In the genomic region with DNA sequence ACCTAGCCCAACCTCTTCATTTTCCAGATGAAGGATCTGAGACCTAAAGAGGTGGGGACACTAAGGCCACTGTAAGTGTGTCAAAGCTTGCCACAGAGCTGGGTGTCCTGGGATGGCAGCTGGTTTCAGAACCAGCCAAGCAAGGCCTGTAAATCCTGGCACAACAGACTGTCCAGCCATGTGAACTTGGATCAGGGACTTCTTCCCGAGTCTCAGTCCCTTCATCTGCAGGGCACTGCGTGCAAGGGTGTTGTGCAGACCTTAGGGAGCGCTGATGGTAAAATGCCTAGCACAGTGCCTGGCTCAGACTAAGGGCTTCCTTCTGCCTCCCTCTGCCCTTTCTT, we compare ENCODE assay signal across 10 cellular contexts.
DNase-seq lines count a peak whose midpoint lies in the region; ATAC-seq and TF ChIP-seq lines count a peak whose summit lies in the region.
"Had no signal": no experiment of that assay in that cellular context is flagged by ENCODE, and none has a peak within 500 bp of the region (broad histone marks: within the 10 kb centered on the region; RNA-seq: fewer than 3 reads in every experiment).

No MANE protein-coding gene starts in this region.

- no peak overlapping the region for H3K9ac ChIP-seq in BLaER1 treated with 17β-estradiol and CSF1 and Interleukin-3, amounts not matched to agents 10 nM and 100 nM
- H3K9ac ChIP-seq in mammary epithelial cell (ENCODE audit: insufficient read depth, low read length) (peak overlapping the region; percentile 7), smooth muscle cell (ENCODE audit: low read depth) (peak overlapping the region; percentile 85)

- H4K20me1 ChIP-seq in BLaER1 treated with 17β-estradiol and CSF1 and Interleukin-3, amounts not matched to agents 10 nM and 100 nM, result no peaks in the 10 kb centered on the region
- no peaks in the 10 kb centered on the region for H4K20me1 ChIP-seq in mammary epithelial cell (ENCODE audit: insufficient read depth, low read length)
- no peaks in the 10 kb centered on the region for H4K20me1 ChIP-seq in smooth muscle cell (ENCODE audit: low read depth)

- no peak overlapping the region for H3K4me3 ChIP-seq in BLaER1 treated with 17β-estradiol and CSF1 and Interleukin-3, amounts not matched to agents 10 nM and 100 nM
- no peak overlapping the region for H3K4me3 ChIP-seq in mammary epithelial cell (replicated peaks in 1 of 3; ENCODE audit: insufficient read depth in 1 of 3, low read depth in 2 of 3, low read length in 3 of 3)
- no peak overlapping the region for H3K4me3 ChIP-seq in left lung
- no peak overlapping the region for H3K4me3 ChIP-seq in smooth muscle cell

- peaks cover 7% of the 10 kb centered on the region for H3K9me3 Mint-ChIP-seq in osteocyte (ENCODE audit: unreplicated experiment)
- H3K9me3 Mint-ChIP-seq: activated naive CD4-positive, alpha-beta T cell treated with anti-CD3 and anti-CD28 coated beads, Interleukin-2, amount 10 ng/mL, durations not matched to agents 7 days and 5 days had no signal

- BruUV-seq in mammary epithelial cell (replicated peaks; lab: Mats Ljungman, UMichigan), result no TSS peak

- no peak overlapping the region for H3K27ac Mint-ChIP-seq in osteocyte (ENCODE audit: unreplicated experiment)
- H3K27ac Mint-ChIP-seq: activated naive CD4-positive, alpha-beta T cell treated with anti-CD3 and anti-CD28 coated beads, Interleukin-2, amount 10 ng/mL, durations not matched to agents 7 days and 5 days had no signal

- in situ Hi-C loops in mammary epithelial cell (cut with MboI; ENCODE audit: low sequenced_read_pairs in 2 of 2), result no loop called here

- H3K36me3 ChIP-seq in BLaER1 treated with 17β-estradiol and CSF1 and Interleukin-3, amounts not matched to agents 10 nM and 100 nM, result no peaks in the 10 kb centered on the region
- H3K36me3 ChIP-seq in mammary epithelial cell (ENCODE audit: insufficient read depth, low read length) (no peaks in the 10 kb centered on the region), left lung (no peaks in the 10 kb centered on the region), smooth muscle cell (ENCODE audit: low read depth) (no peaks in the 10 kb centered on the region)

- peaks cover 0 to 9% (median 0%) of the 10 kb centered on the region in 11 experiments; a peak in 4 of 22 replicates for H3K9me3 ChIP-seq in BLaER1 treated with 17β-estradiol and CSF1 and Interleukin-3, amounts not matched to agents 10 nM and 100 nM (replicated peaks in 1 of 11)
- peaks cover 9% of the 10 kb centered on the region for H3K9me3 ChIP-seq in mammary epithelial cell (replicated peaks; ENCODE audit: insufficient read depth, low read length)
- H3K9me3 ChIP-seq in left lung, result peaks cover 0 to 7% of the 10 kb centered on the region in 2 donors
- H3K9me3 ChIP-seq in smooth muscle cell (replicated peaks; ENCODE audit: low read depth), result no peaks in the 10 kb centered on the region

- peak overlapping the region in 3 of 11 experiments; percentile 4 to 25 (median 9); a peak in 3 of 22 replicates for H3K27ac ChIP-seq in BLaER1 treated with 17β-estradiol and CSF1 and Interleukin-3, amounts not matched to agents 10 nM and 100 nM
- H3K27ac ChIP-seq in mammary epithelial cell (ENCODE audit: insufficient read depth, low read depth, low read length), result peak overlapping the region; percentile 88
- H3K27ac ChIP-seq in left lung, result peak overlapping the region; percentile 65 to 73
- peak overlapping the region; percentile 91 for H3K27ac ChIP-seq in smooth muscle cell (ENCODE audit: low read depth)

- WGBS in mammary epithelial cell (ENCODE audit: low coverage, missing lambda C conversion rate), result 70% methylated on average over 2 of the region's 3 CpGs
- 85% methylated on average over 3 of the region's 3 CpGs for WGBS in smooth muscle cell (ENCODE audit: low lambda C conversion rate)

- peaks cover 5% of the 10 kb centered on the region for H3F3A ChIP-seq in smooth muscle cell (ENCODE audit: low read depth)

- dilution Hi-C loops in mammary epithelial cell (cut with HindIII; ENCODE audit: low sequenced_read_pairs), result no loop called here

- H3K4me1 Mint-ChIP-seq in osteocyte (ENCODE audit: unreplicated experiment), result peaks cover 6% of the 10 kb centered on the region
- H3K4me1 Mint-ChIP-seq: activated naive CD4-positive, alpha-beta T cell treated with anti-CD3 and anti-CD28 coated beads, Interleukin-2, amount 10 ng/mL, durations not matched to agents 7 days and 5 days had no signal

- peaks cover 2% of the 10 kb centered on the region for H3K36me3 Mint-ChIP-seq in osteocyte (ENCODE audit: unreplicated experiment)
- H3K36me3 Mint-ChIP-seq: activated naive CD4-positive, alpha-beta T cell treated with anti-CD3 and anti-CD28 coated beads, Interleukin-2, amount 10 ng/mL, durations not matched to agents 7 days and 5 days had no signal

- CTCF ChIA-PET in mammary epithelial cell (lab: Charles Lee; ENCODE audit: low non-redundant PET), result no interaction called here

- TF ChIP-seq CTCF in mammary epithelial cell (conservative IDR thresholded peaks at IDR 0.05 in 1 of 2, IDR thresholded peaks at IDR 0.05 in 1 of 2; ENCODE audit: extremely low read depth in 1 of 2, insufficient read depth in 1 of 2, low read depth in 1 of 2, low read length in 2 of 2), result no peak
- no peak for TF ChIP-seq CTCF in left lung (IDR thresholded peaks at IDR 0.05)
- no peak for TF ChIP-seq CTCF in smooth muscle cell (IDR thresholded peaks at IDR 0.05; ENCODE audit: borderline replicate concordance, insufficient read depth, poor library complexity, severe bottlenecking)
- TF ChIP-seq CTCF in osteocyte (IDR thresholded peaks at IDR 0.05), result no peak

- H3K4me1 ChIP-seq in BLaER1 treated with 17β-estradiol and CSF1 and Interleukin-3, amounts not matched to agents 10 nM and 100 nM, result peaks cover 8 to 16% (median 12%) of the 10 kb centered on the region in 10 experiments; a peak in 17 of 20 replicates
- peaks cover 52% of the 10 kb centered on the region for H3K4me1 ChIP-seq in mammary epithelial cell (ENCODE audit: insufficient read depth, low read length)
- peaks cover 11 to 13% of the 10 kb centered on the region in 2 donors for H3K4me1 ChIP-seq in left lung
- peaks cover 6% of the 10 kb centered on the region for H3K4me1 ChIP-seq in smooth muscle cell (ENCODE audit: low read depth)

- H2AFZ ChIP-seq in mammary epithelial cell (ENCODE audit: low read depth, low read length), result peak overlapping the region; percentile 3
- no peak overlapping the region for H2AFZ ChIP-seq in smooth muscle cell (ENCODE audit: low read depth)

- intact Hi-C loops in mammary epithelial cell (cut with micrococcal nuclease) (no loop called here), left lung (cut with DNase I) (no loop called here)

- H3K4me2 ChIP-seq in BLaER1 treated with 17β-estradiol and CSF1 and Interleukin-3, amounts not matched to agents 10 nM and 100 nM, result peak overlapping the region in 8 of 11 experiments; percentile 0 to 31 (median 8); a peak in 7 of 22 replicates
- H3K4me2 ChIP-seq in mammary epithelial cell (ENCODE audit: insufficient read depth, low read depth, low read length), result peak overlapping the region; percentile 1
- H3K4me2 ChIP-seq in smooth muscle cell, result peak overlapping the region; percentile 32

- H3K27me3 ChIP-seq in BLaER1 treated with 17β-estradiol and CSF1 and Interleukin-3, amounts not matched to agents 10 nM and 100 nM, result no peaks in the 10 kb centered on the region
- H3K27me3 ChIP-seq in mammary epithelial cell (ENCODE audit: insufficient read depth, low read length) (no peaks in the 10 kb centered on the region), left lung (no peaks in the 10 kb centered on the region), smooth muscle cell (ENCODE audit: low read depth) (no peaks in the 10 kb centered on the region)

- ATAC-seq in left lung (peak; percentile 6), HG02759 (IDR thresholded peaks at IDR 0.05; ENCODE audit: unreplicated experiment) (no peak)
- ATAC-seq: HCT116 had no signal

- no peak overlapping the region for H3K4me3 Mint-ChIP-seq in osteocyte (ENCODE audit: unreplicated experiment)
- H3K4me3 Mint-ChIP-seq: activated naive CD4-positive, alpha-beta T cell treated with anti-CD3 and anti-CD28 coated beads, Interleukin-2, amount 10 ng/mL, durations not matched to agents 7 days and 5 days had no signal

- H3K79me2 ChIP-seq in mammary epithelial cell (ENCODE audit: insufficient read depth, low read length), result no peaks in the 10 kb centered on the region
- no peaks in the 10 kb centered on the region for H3K79me2 ChIP-seq in smooth muscle cell (ENCODE audit: low read depth)

- H3K27me3 Mint-ChIP-seq in osteocyte (ENCODE audit: unreplicated experiment), result peaks cover 5% of the 10 kb centered on the region

- DNase-seq in mammary epithelial cell (no peak), left lung (no peak), smooth muscle cell (lab: John Stamatoyannopoulos, UW; ENCODE audit: unreplicated experiment) (no peak), osteocyte (ENCODE audit: extremely low spot score, unreplicated experiment) (no peak), SIG-M5 treated with dmso at 0.1 percent for 504 hours (lab: John Stamatoyannopoulos, UW; ENCODE audit: unreplicated experiment) (no peak)
- DNase-seq in activated CD4-positive, alpha-beta T cell treated with anti-CD3 and anti-CD28 coated beads, Interleukin-2, amount 50 U/mL, for 4 hours, result no peak
- DNase-seq: activated naive CD4-positive, alpha-beta T cell treated with anti-CD3 and anti-CD28 coated beads, Interleukin-2, amount 10 ng/mL, durations not matched to agents 7 days and 5 days had no signal

Comparison
In these comparisons a context has a peak if more than half of its experiments do, and no peak if none do; other contexts are left out.
1. H3K9ac ChIP-seq: peak in mammary epithelial cell (single experiment) and smooth muscle cell (single experiment); none in BLaER1 treated with 17β-estradiol and CSF1 and Interleukin-3, amounts not matched to agents 10 nM and 100 nM (0 of 11).
2. Peak in every context shown above with its lines, with median percentiles within 50 percentile points of each other: H3K4me2 ChIP-seq.